Comparison of ENCODE assay signal across 1 cellular context in the genomic region with DNA sequence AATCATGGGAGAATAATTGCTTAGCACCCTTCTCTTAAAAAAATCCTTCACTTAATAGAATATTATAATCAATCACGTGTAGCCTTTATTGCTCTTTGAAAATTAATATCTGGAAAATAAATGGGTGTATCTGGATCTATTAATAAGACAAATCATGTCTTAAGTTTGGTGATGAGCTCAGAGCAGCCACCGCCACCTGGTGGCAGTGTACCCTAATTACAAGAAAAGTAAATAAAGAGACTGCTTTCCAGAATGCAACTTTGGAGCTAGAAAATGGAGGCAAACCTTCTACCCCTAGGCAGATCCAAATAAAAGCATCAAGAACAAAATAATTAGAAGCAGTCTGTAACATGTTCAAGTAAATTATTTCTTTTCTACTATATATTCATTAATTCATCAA.
TF ChIP-seq lines count a peak whose summit lies in the region.

No MANE protein-coding gene starts in this region.

TF ChIP-seq in HCT116, 20 proteins besides CTCF, POLR2A, EP300 and RAD21 (continued from another document):
- TF ChIP-seq, protein P1, sequence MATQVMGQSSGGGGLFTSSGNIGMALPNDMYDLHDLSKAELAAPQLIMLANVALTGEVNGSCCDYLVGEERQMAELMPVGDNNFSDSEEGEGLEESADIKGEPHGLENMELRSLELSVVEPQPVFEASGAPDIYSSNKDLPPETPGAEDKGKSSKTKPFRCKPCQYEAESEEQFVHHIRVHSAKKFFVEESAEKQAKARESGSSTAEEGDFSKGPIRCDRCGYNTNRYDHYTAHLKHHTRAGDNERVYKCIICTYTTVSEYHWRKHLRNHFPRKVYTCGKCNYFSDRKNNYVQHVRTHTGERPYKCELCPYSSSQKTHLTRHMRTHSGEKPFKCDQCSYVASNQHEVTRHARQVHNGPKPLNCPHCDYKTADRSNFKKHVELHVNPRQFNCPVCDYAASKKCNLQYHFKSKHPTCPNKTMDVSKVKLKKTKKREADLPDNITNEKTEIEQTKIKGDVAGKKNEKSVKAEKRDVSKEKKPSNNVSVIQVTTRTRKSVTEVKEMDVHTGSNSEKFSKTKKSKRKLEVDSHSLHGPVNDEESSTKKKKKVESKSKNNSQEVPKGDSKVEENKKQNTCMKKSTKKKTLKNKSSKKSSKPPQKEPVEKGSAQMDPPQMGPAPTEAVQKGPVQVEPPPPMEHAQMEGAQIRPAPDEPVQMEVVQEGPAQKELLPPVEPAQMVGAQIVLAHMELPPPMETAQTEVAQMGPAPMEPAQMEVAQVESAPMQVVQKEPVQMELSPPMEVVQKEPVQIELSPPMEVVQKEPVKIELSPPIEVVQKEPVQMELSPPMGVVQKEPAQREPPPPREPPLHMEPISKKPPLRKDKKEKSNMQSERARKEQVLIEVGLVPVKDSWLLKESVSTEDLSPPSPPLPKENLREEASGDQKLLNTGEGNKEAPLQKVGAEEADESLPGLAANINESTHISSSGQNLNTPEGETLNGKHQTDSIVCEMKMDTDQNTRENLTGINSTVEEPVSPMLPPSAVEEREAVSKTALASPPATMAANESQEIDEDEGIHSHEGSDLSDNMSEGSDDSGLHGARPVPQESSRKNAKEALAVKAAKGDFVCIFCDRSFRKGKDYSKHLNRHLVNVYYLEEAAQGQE (IDR thresholded peaks at IDR 0.05; ENCODE audit: low read depth): no peak
